14 cellular contexts compared by ENCODE assay signal in genomic region chr3:31364711-31365110, GRCh38.
DNase-seq lines count a peak whose midpoint lies in the region; ATAC-seq and TF ChIP-seq lines count a peak whose summit lies in the region.
"Had no signal": no experiment of that assay in that cellular context is flagged by ENCODE, and none has a peak within 500 bp of the region (broad histone marks: within the 10 kb centered on the region; RNA-seq: fewer than 3 reads in every experiment).

No MANE protein-coding gene starts in this region.

- H3K27me3 Mint-ChIP-seq in GM23338 (ENCODE audit: insufficient read depth, low read depth, poor library complexity) = peaks cover 6% of the 10 kb centered on the region
- H3K27me3 Mint-ChIP-seq in activated T-cell treated with anti-CD3 and anti-CD28 coated beads, Interleukin-2, amount 50 U/mL, for 4 hours (ENCODE audit: low read depth) = no peaks in the 10 kb centered on the region

- intact Hi-C loops in stomach (cut with DNase I; ENCODE audit: low total_unique reads) = no loop called here

- H3K36me3 Mint-ChIP-seq in GM23338 (ENCODE audit: low read depth) = no peaks in the 10 kb centered on the region
- H3K36me3 Mint-ChIP-seq in activated T-cell treated with anti-CD3 and anti-CD28 coated beads, Interleukin-2, amount 50 U/mL, for 4 hours (ENCODE audit: insufficient read depth) = peaks cover 1% of the 10 kb centered on the region
- H3K36me3 Mint-ChIP-seq: stimulated activated effector memory CD8-positive, alpha-beta T cell treated with anti-CD3 and anti-CD28 coated beads, Interleukin-12 subunit alpha, Interleukin-12 subunit beta, amount 100 ng/mL, for 72 hours had no signal

- H3F3A ChIP-seq in GM23338 (replicated peaks; ENCODE audit: low read depth) = no peaks in the 10 kb centered on the region

- H3K9me2 ChIP-seq in GM23338 (ENCODE audit: insufficient read depth) = peaks cover 11% of the 10 kb centered on the region

- H3K4me2 ChIP-seq in GM23338 = no peak overlapping the region
- H3K4me2 ChIP-seq: BLaER1 had no signal

- DNase-seq in AG04449 (ENCODE audit: low read depth, low spot score) (no peak), GM23338 (ENCODE audit: low spot score) (no peak), RWPE2 (ENCODE audit: low spot score) (no peak), fibroblast of mammary gland (ENCODE audit: low read depth) (peak; percentile 57), stomach (no peak), D341Med (ENCODE audit: low spot score) (no peak), NCI-H128 (lab: John Stamatoyannopoulos, UW; ENCODE audit: unreplicated experiment) (no peak)
- DNase-seq in activated T-cell treated with anti-CD3 and anti-CD28 coated beads, Interleukin-2, amount 50 U/mL, for 4 hours = no peak
- DNase-seq: activated CD8-positive, alpha-beta memory T cell treated with anti-CD3 and anti-CD28 coated beads, Interleukin-2, amount 50 U/mL, for 48 hours; effector CD4-positive, alpha-beta T cell; KBM-7; stimulated activated CD4-positive, alpha-beta T cell treated with anti-CD3 and anti-CD28 coated beads, Interleukin-2, amount 100 ng/mL, for 24 hours had no signal

- TF ChIP-seq POLR2A in stomach (IDR thresholded peaks at IDR 0.05) = no peak

- H2AFZ ChIP-seq in GM23338 = 0 out of 2 replicates have a peak overlapping the region, but pooled peaks have one; percentile 75

- POLR2A ChIA-PET in AG04449 (lab: Yijun Ruan, JAX) = interaction anchor here (0.8 kb wide), 1 partner anchor 168 kb away, joined by 3 read pairs; the partner anchor contains the start of gene STT3B

- no peak overlapping the region for H3K27ac Mint-ChIP-seq in GM23338
- H3K27ac Mint-ChIP-seq: stimulated activated effector memory CD8-positive, alpha-beta T cell treated with anti-CD3 and anti-CD28 coated beads, Interleukin-12 subunit alpha, Interleukin-12 subunit beta, amount 100 ng/mL, for 72 hours had no signal

- no peaks in the 10 kb centered on the region for H3K36me3 ChIP-seq in GM23338 (ENCODE audit: insufficient read depth)
- no peaks in the 10 kb centered on the region for H3K36me3 ChIP-seq in RWPE2 (ENCODE audit: low read depth)
- H3K36me3 ChIP-seq in stomach = no peaks in the 10 kb centered on the region
- H3K36me3 ChIP-seq: BLaER1 had no signal

- H3K9me3 ChIP-seq in RWPE2 (ENCODE audit: severe bottlenecking) = no peaks in the 10 kb centered on the region
- no peaks in the 10 kb centered on the region for H3K9me3 ChIP-seq in stomach
- H3K9me3 ChIP-seq: BLaER1 had no signal

- no peak overlapping the region for H3K4me3 ChIP-seq in AG04449 (ENCODE audit: low read depth, low read length)
- H3K4me3 ChIP-seq in GM23338 = no peak overlapping the region
- no peak overlapping the region for H3K4me3 ChIP-seq in RWPE2 (ENCODE audit: severe bottlenecking)
- H3K4me3 ChIP-seq in fibroblast of mammary gland (ENCODE audit: control insufficient read depth, low read depth, low read length) = no peak overlapping the region
- H3K4me3 ChIP-seq in stomach = no peak overlapping the region
- H3K4me3 ChIP-seq: BLaER1 had no signal

- H3K4me1 ChIP-seq in GM23338 (ENCODE audit: insufficient read depth) (peaks cover 11% of the 10 kb centered on the region; the same call in 1 of the 2 replicates), RWPE2 (ENCODE audit: insufficient read depth, poor library complexity, severe bottlenecking) (no peaks in the 10 kb centered on the region), stomach (peaks cover 0 to 8% (median 1%) of the 10 kb centered on the region in 4 donors)
- H3K4me1 ChIP-seq: BLaER1 had no signal

- H3K27me3 ChIP-seq in GM23338 (ENCODE audit: insufficient read depth) (no peaks in the 10 kb centered on the region), RWPE2 (ENCODE audit: insufficient read depth, poor library complexity, severe bottlenecking) (no peaks in the 10 kb centered on the region), stomach (no peaks in the 10 kb centered on the region)
- H3K27me3 ChIP-seq: BLaER1 had no signal

- peaks cover 9% of the 10 kb centered on the region for H3K4me1 Mint-ChIP-seq in GM23338
- H3K4me1 Mint-ChIP-seq in activated T-cell treated with anti-CD3 and anti-CD28 coated beads, Interleukin-2, amount 50 U/mL, for 4 hours (ENCODE audit: low read depth) = peaks cover 21% of the 10 kb centered on the region
- H3K4me1 Mint-ChIP-seq: stimulated activated effector memory CD8-positive, alpha-beta T cell treated with anti-CD3 and anti-CD28 coated beads, Interleukin-12 subunit alpha, Interleukin-12 subunit beta, amount 100 ng/mL, for 72 hours had no signal

- no peaks in the 10 kb centered on the region for H3K79me2 ChIP-seq in GM23338 (replicated peaks; ENCODE audit: insufficient read depth)

- H3K9me3 Mint-ChIP-seq in GM23338 = no peaks in the 10 kb centered on the region
- H3K9me3 Mint-ChIP-seq in activated T-cell treated with anti-CD3 and anti-CD28 coated beads, Interleukin-2, amount 50 U/mL, for 4 hours = no peaks in the 10 kb centered on the region
- H3K9me3 Mint-ChIP-seq: stimulated activated effector memory CD8-positive, alpha-beta T cell treated with anti-CD3 and anti-CD28 coated beads, Interleukin-12 subunit alpha, Interleukin-12 subunit beta, amount 100 ng/mL, for 72 hours had no signal

- TF ChIP-seq CTCF in AG04449 (IDR thresholded peaks at IDR 0.05; ENCODE audit: insufficient read depth, low read length, missing control alignments) (peak; percentile 6), GM23338 (conservative IDR thresholded peaks at IDR 0.05; ENCODE audit: low read depth in 2 of 2) (peak in 1 of 2 experiments; percentile 20; a peak in 1 of 4 replicates), RWPE2 (IDR thresholded peaks at IDR 0.05; ENCODE audit: poor library complexity, severe bottlenecking) (no peak), fibroblast of mammary gland (conservative IDR thresholded peaks at IDR 0.05; ENCODE audit: control insufficient read depth, insufficient read depth, low read depth, low read length) (peak; percentile 31), stomach (IDR thresholded peaks at IDR 0.05) (no peak)

- H3K27ac ChIP-seq in GM23338 (ENCODE audit: low read depth) (no peak overlapping the region), RWPE2 (ENCODE audit: poor library complexity, severe bottlenecking) (no peak overlapping the region), stomach (no peak overlapping the region)
- H3K27ac ChIP-seq: BLaER1 had no signal

- CTCF ChIA-PET in AG04449 (lab: Yijun Ruan, JAX) = interaction anchor here (1.0 to 4.3 kb wide), 3 partner anchors 8 to 404 kb away, joined by 3 to 12 read pairs (median 3); no protein-coding TSS in a partner anchor

- no peaks in the 10 kb centered on the region for H4K20me1 ChIP-seq in GM23338 (replicated peaks; ENCODE audit: insufficient read depth)
- H4K20me1 ChIP-seq: BLaER1 had no signal

- no peak overlapping the region for H3K4me3 Mint-ChIP-seq in GM23338
- H3K4me3 Mint-ChIP-seq in activated T-cell treated with anti-CD3 and anti-CD28 coated beads, Interleukin-2, amount 50 U/mL, for 4 hours = no peak overlapping the region
- H3K4me3 Mint-ChIP-seq: stimulated activated effector memory CD8-positive, alpha-beta T cell treated with anti-CD3 and anti-CD28 coated beads, Interleukin-12 subunit alpha, Interleukin-12 subunit beta, amount 100 ng/mL, for 72 hours had no signal

- no peak for TF ChIP-seq EP300 in stomach (IDR thresholded peaks at IDR 0.05)

- ATAC-seq in GM23338 (no peak), RWPE2 (ENCODE audit: low read depth) (peak; percentile 48; the same call in 1 of the 3 replicates)
- ATAC-seq in activated T-cell treated with anti-CD3 and anti-CD28 coated beads, Interleukin-2, amount 50 U/mL, for 4 hours = no peak
- ATAC-seq: stimulated activated effector memory CD8-positive, alpha-beta T cell treated with anti-CD3 and anti-CD28 coated beads, Interleukin-12 subunit alpha, Interleukin-12 subunit beta, amount 100 ng/mL, for 72 hours had no signal

Comparison
In these comparisons a context has a peak if more than half of its experiments do, and no peak if none do; other contexts are left out.
1. CTCF ChIP-seq: peak in AG04449 (single experiment) and fibroblast of mammary gland (single experiment); none in RWPE2 (single experiment) and stomach (0 of 7).